Comparison of ENCODE assay signal across 15 cellular contexts in the genomic region with DNA sequence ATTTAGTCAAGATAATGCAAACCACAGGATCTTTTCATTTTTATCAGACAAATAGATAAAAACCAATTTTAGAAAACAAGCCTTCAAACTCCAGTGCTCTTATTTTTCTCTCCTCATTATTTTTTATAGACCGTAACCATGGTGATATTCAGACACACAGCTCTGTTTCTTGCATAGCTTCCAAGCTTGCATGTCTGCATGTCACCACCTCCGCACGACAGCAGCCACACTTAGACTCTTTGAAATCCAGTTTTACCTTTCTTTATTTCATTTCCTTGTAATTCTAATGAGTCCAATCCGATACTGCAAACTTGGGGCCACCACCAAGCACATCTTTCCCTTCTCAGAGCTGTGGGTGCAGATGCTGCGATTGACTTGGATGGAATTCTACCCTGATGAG.
DNase-seq lines count a peak whose midpoint lies in the region; ATAC-seq and TF ChIP-seq lines count a peak whose summit lies in the region.
"Had no signal": no experiment of that assay in that cellular context is flagged by ENCODE, and none has a peak within 500 bp of the region (broad histone marks: within the 10 kb centered on the region; RNA-seq: fewer than 3 reads in every experiment).

No MANE protein-coding gene starts in this region.

- CTCF ChIA-PET in WTC11 (lab: Charles Lee), result interaction anchor here (1.1 kb wide), 2 partner anchors 10 to 217 kb away, joined by 3 to 4 read pairs; no protein-coding TSS in a partner anchor

- peak; percentile 10 for DNase-seq in M059J (ENCODE audit: low read depth)
- no peak for DNase-seq in WTC11 (ENCODE audit: low spot score)
- DNase-seq in caudate nucleus (lab: John Stamatoyannopoulos, UW), result peak in 23 of 61 donors; percentile 1 to 68 (median 16)
- no peak for DNase-seq in substantia nigra (lab: John Stamatoyannopoulos, UW)
- DNase-seq in activated T-cell treated with anti-CD3 and anti-CD28 coated beads, Interleukin-2, amount 50 U/mL, for 72 hours, result no peak
- no peak for DNase-seq in Kasumi-1 (lab: John Stamatoyannopoulos, UW)
- DNase-seq in iPS-NIHi7 (ENCODE audit: extremely low spot score), result no peak
- DNase-seq: ACHN; Caco-2; CD4-positive, alpha-beta T cell; GM23248 had no signal

- peak overlapping the region; percentile 57 for H3K4me2 ChIP-seq in neural cell (ENCODE audit: low read length)

- no peaks in the 10 kb centered on the region for H3K27me3 Mint-ChIP-seq in WTC11 (ENCODE audit: low read depth)
- no peaks in the 10 kb centered on the region for H3K27me3 Mint-ChIP-seq in activated T-cell treated with anti-CD3 and anti-CD28 coated beads, Interleukin-2, amount 50 U/mL, for 72 hours (ENCODE audit: low read depth)
- H3K27me3 Mint-ChIP-seq: CD4-positive, alpha-beta T cell had no signal

- TF ChIP-seq RAD21 in neural cell (conservative IDR thresholded peaks at IDR 0.05), result peak; percentile 19

- H3K9ac ChIP-seq in neural cell (ENCODE audit: low read length), result peak overlapping the region; percentile 32
- H3K9ac ChIP-seq: GM23248 had no signal

- peaks cover 3% of the 10 kb centered on the region for H3F3A ChIP-seq in neural cell (ENCODE audit: insufficient read depth, low read length, poor library complexity, severe bottlenecking)

- 0 out of 2 replicates have a peak, but pooled peaks have one; percentile 24 for ATAC-seq in WTC11
- no peak for ATAC-seq in activated T-cell treated with anti-CD3 and anti-CD28 coated beads, Interleukin-2, amount 50 U/mL, for 72 hours (replicated peaks in 1 of 2)

- H4K20me1 ChIP-seq in neural cell (ENCODE audit: insufficient read depth), result no peaks in the 10 kb centered on the region

- H3K4me3 ChIP-seq in neural cell (ENCODE audit: low read length), result peak overlapping the region; percentile 43
- H3K4me3 ChIP-seq: GM23248, HAP-1 had no signal

- no peak overlapping the region for H3K4me3 Mint-ChIP-seq in WTC11
- H3K4me3 Mint-ChIP-seq in activated T-cell treated with anti-CD3 and anti-CD28 coated beads, Interleukin-2, amount 50 U/mL, for 72 hours, result no peak overlapping the region
- H3K4me3 Mint-ChIP-seq: CD4-positive, alpha-beta T cell had no signal

- POLR2A ChIA-PET in WTC11 (lab: Charles Lee), result interaction anchor here (0.6 kb wide), 1 partner anchor 9 kb away, joined by 5 read pairs; no protein-coding TSS in a partner anchor

- peak; percentile 62 for TF ChIP-seq EP300 in neural cell (conservative IDR thresholded peaks at IDR 0.05; ENCODE audit: poor library complexity, severe bottlenecking)

- H3K27ac ChIP-seq in caudate nucleus (ENCODE audit: low read depth, low read length) (peak overlapping the region; percentile 61), neural cell (ENCODE audit: low read length) (peak overlapping the region; percentile 69), substantia nigra (ENCODE audit: low read depth, low read length, poor library complexity, severe bottlenecking) (no peak overlapping the region)
- H3K27ac ChIP-seq: C4-2B, GM23248, HL-60 had no signal

- H3K36me3 ChIP-seq in neural cell (ENCODE audit: insufficient read depth, low read length), result no peaks in the 10 kb centered on the region
- H3K36me3 ChIP-seq: HAP-1 had no signal

- no peaks in the 10 kb centered on the region for H3K79me2 ChIP-seq in neural cell (replicated peaks; ENCODE audit: insufficient read depth, low read length)

- TF ChIP-seq CTCF in WTC11 (IDR thresholded peaks at IDR 0.05) (no peak), neural cell (IDR thresholded peaks at IDR 0.05; ENCODE audit: poor library complexity, severe bottlenecking) (no peak)

- H3K4me1 Mint-ChIP-seq in WTC11, result peaks cover 25% of the 10 kb centered on the region
- H3K4me1 Mint-ChIP-seq in activated T-cell treated with anti-CD3 and anti-CD28 coated beads, Interleukin-2, amount 50 U/mL, for 72 hours (ENCODE audit: low read depth), result no peaks in the 10 kb centered on the region

- no peak overlapping the region for H3K27ac Mint-ChIP-seq in WTC11
- H3K27ac Mint-ChIP-seq in activated T-cell treated with anti-CD3 and anti-CD28 coated beads, Interleukin-2, amount 50 U/mL, for 72 hours, result no peak overlapping the region
- H3K27ac Mint-ChIP-seq: CD4-positive, alpha-beta T cell had no signal

- H3K9me3 ChIP-seq in neural cell (ENCODE audit: low read length), result no peaks in the 10 kb centered on the region
- H3K9me3 ChIP-seq: Caco-2, HAP-1 had no signal

- no peaks in the 10 kb centered on the region for H3K9me2 ChIP-seq in neural cell (ENCODE audit: insufficient read depth, low read length)

- no peaks in the 10 kb centered on the region for H3K27me3 ChIP-seq in neural cell (ENCODE audit: insufficient read depth, low read depth, low read length)

- H2AFZ ChIP-seq in neural cell (ENCODE audit: low read depth, low read length), result no peak overlapping the region
- H2AFZ ChIP-seq: GM23248 had no signal

- H3K36me3 Mint-ChIP-seq in WTC11, result no peaks in the 10 kb centered on the region
- H3K36me3 Mint-ChIP-seq in activated T-cell treated with anti-CD3 and anti-CD28 coated beads, Interleukin-2, amount 50 U/mL, for 72 hours (ENCODE audit: insufficient read depth in 2 of 2), result no peaks in the 10 kb centered on the region

- no peaks in the 10 kb centered on the region for H3K9me3 Mint-ChIP-seq in WTC11
- peaks cover 0 to 2% of the 10 kb centered on the region in 2 donors for H3K9me3 Mint-ChIP-seq in activated T-cell treated with anti-CD3 and anti-CD28 coated beads, Interleukin-2, amount 50 U/mL, for 72 hours
- H3K9me3 Mint-ChIP-seq: CD4-positive, alpha-beta T cell had no signal

TF ChIP-seq in WTC11, 78 proteins besides CTCF, POLR2A, EP300 and RAD21 (continues in another document):
- TF ChIP-seq, protein P1, sequence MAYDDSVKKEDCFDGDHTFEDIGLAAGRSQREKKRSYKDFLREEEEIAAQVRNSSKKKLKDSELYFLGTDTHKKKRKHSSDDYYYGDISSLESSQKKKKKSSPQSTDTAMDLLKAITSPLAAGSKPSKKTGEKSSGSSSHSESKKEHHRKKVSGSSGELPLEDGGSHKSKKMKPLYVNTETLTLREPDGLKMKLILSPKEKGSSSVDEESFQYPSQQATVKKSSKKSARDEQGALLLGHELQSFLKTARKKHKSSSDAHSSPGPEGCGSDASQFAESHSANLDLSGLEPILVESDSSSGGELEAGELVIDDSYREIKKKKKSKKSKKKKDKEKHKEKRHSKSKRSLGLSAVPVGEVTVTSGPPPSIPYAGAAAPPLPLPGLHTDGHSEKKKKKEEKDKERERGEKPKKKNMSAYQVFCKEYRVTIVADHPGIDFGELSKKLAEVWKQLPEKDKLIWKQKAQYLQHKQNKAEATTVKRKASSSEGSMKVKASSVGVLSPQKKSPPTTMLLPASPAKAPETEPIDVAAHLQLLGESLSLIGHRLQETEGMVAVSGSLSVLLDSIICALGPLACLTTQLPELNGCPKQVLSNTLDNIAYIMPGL (CRISPR knock-in tag; IDR thresholded peaks at IDR 0.05), result no peak
- TF ChIP-seq, protein P2, sequence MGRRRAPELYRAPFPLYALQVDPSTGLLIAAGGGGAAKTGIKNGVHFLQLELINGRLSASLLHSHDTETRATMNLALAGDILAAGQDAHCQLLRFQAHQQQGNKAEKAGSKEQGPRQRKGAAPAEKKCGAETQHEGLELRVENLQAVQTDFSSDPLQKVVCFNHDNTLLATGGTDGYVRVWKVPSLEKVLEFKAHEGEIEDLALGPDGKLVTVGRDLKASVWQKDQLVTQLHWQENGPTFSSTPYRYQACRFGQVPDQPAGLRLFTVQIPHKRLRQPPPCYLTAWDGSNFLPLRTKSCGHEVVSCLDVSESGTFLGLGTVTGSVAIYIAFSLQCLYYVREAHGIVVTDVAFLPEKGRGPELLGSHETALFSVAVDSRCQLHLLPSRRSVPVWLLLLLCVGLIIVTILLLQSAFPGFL (CRISPR knock-in tag; IDR thresholded peaks at IDR 0.05; ENCODE audit: borderline replicate concordance), result no peak
- TF ChIP-seq MYBL2 (CRISPR knock-in tag; IDR thresholded peaks at IDR 0.05), result no peak

TF ChIP-seq in neural cell, 6 proteins besides CTCF, POLR2A, EP300 and RAD21:
- TF ChIP-seq MXI1 (conservative IDR thresholded peaks at IDR 0.05; ENCODE audit: poor library complexity, severe bottlenecking), result no peak
TF ChIP-seq in neural cell: peak in this region for 0.
